Comparison of ENCODE assay signal across 8 cellular contexts in genomic region chr12:124392991-124393790, GRCh38.
DNase-seq lines count a peak whose midpoint lies in the region; ATAC-seq and TF ChIP-seq lines count a peak whose summit lies in the region.

No MANE protein-coding gene starts in this region.

- peaks cover 20% of the 10 kb centered on the region for H3K4me1 Mint-ChIP-seq in MCF 10A (ENCODE audit: insufficient read depth, unreplicated experiment)

- peaks cover 10% of the 10 kb centered on the region for H3K36me3 ChIP-seq in mammary epithelial cell (ENCODE audit: insufficient read depth, low read length)

- TF ChIP-seq CTCF in MCF 10A (IDR thresholded peaks at IDR 0.05; ENCODE audit: unreplicated experiment) (no peak), mammary epithelial cell (conservative IDR thresholded peaks at IDR 0.05 in 1 of 2, IDR thresholded peaks at IDR 0.05 in 1 of 2; ENCODE audit: extremely low read depth in 1 of 2, insufficient read depth in 1 of 2, low read depth in 1 of 2, low read length in 2 of 2) (no peak)

- H3K9me3 ChIP-seq in mammary epithelial cell (replicated peaks; ENCODE audit: insufficient read depth, low read length): no peaks in the 10 kb centered on the region

- H3K4me1 ChIP-seq in mammary epithelial cell (ENCODE audit: insufficient read depth, low read length): peaks cover 24% of the 10 kb centered on the region

- CTCF ChIA-PET in MCF 10A (lab: Yijun Ruan, JAX): interaction anchor here (0.6 to 1.4 kb wide), 4 partner anchors 9 to 185 kb away, joined by 3 to 4 read pairs (median 3); no protein-coding TSS in a partner anchor
- CTCF ChIA-PET in mammary epithelial cell (lab: Charles Lee; ENCODE audit: low non-redundant PET): no interaction called here

- H3K4me3 ChIP-seq in mammary epithelial cell (replicated peaks in 1 of 3; ENCODE audit: insufficient read depth in 1 of 3, low read depth in 2 of 3, low read length in 3 of 3): no peak overlapping the region

- no peak for ATAC-seq in HG03175 (IDR thresholded peaks at IDR 0.05; ENCODE audit: unreplicated experiment)

- dilution Hi-C loops in mammary epithelial cell (cut with HindIII; ENCODE audit: low sequenced_read_pairs): loop anchor here (10.0 kb wide), 2 partner anchors 102 to 342 kb away; no protein-coding TSS in a partner anchor

- WGBS in mammary epithelial cell (ENCODE audit: low coverage, missing lambda C conversion rate): 50% methylated on average over 5 of the region's 18 CpGs

- POLR2A ChIA-PET in MCF 10A (lab: Yijun Ruan, JAX): interaction anchor here (0.7 to 1.2 kb wide), 4 partner anchors 9 to 372 kb away, joined by 3 to 7 read pairs (median 3); no protein-coding TSS in a partner anchor

- H3K9me3 Mint-ChIP-seq in MCF 10A (ENCODE audit: unreplicated experiment): no peaks in the 10 kb centered on the region

- H3K27ac ChIP-seq in mammary epithelial cell (ENCODE audit: insufficient read depth, low read depth, low read length): no peak overlapping the region
- H3K27ac ChIP-seq in temporal lobe (ENCODE audit: low read depth, low read length): peak overlapping the region; percentile 90

- H4K20me1 ChIP-seq in mammary epithelial cell (ENCODE audit: insufficient read depth, low read length): no peaks in the 10 kb centered on the region

- no peak overlapping the region for H3K4me3 Mint-ChIP-seq in MCF 10A (ENCODE audit: unreplicated experiment)

- H3K27ac Mint-ChIP-seq in MCF 10A (ENCODE audit: low read depth, unreplicated experiment): no peak overlapping the region

- peak; percentile 92 for DNase-seq in MCF 10A (ENCODE audit: unreplicated experiment)
- DNase-seq in mammary epithelial cell: no peak
- DNase-seq in cerebellum (ENCODE audit: low spot score): peak; percentile 84
- peak; percentile 66 for DNase-seq in left kidney (ENCODE audit: low read depth, low spot score)
- no peak for DNase-seq in NCI-H146 (lab: John Stamatoyannopoulos, UW)
- no peak for DNase-seq in NCI-H748 treated with DMSO at 0.1 percent for 48 hours (lab: John Stamatoyannopoulos, UW)

- H2AFZ ChIP-seq in mammary epithelial cell (ENCODE audit: low read depth, low read length): no peak overlapping the region

- intact Hi-C loops in MCF 10A (cut with micrococcal nuclease) (no loop called here), mammary epithelial cell (cut with micrococcal nuclease) (no loop called here)

- H3K4me2 ChIP-seq in mammary epithelial cell (ENCODE audit: insufficient read depth, low read depth, low read length): no peak overlapping the region

- peaks cover 12% of the 10 kb centered on the region for H3K79me2 ChIP-seq in mammary epithelial cell (ENCODE audit: insufficient read depth, low read length)

- in situ Hi-C loops in mammary epithelial cell (cut with MboI; ENCODE audit: low sequenced_read_pairs in 2 of 2): no loop called here

- H3K36me3 Mint-ChIP-seq in MCF 10A (ENCODE audit: insufficient read depth, unreplicated experiment): peaks cover 53% of the 10 kb centered on the region

- BruUV-seq in MCF 10A (replicated peaks; lab: Mats Ljungman, UMichigan) (no TSS peak), mammary epithelial cell (replicated peaks; lab: Mats Ljungman, UMichigan) (no TSS peak)

- no peak overlapping the region for H3K9ac ChIP-seq in mammary epithelial cell (ENCODE audit: insufficient read depth, low read length)

- no peaks in the 10 kb centered on the region for H3K27me3 ChIP-seq in mammary epithelial cell (ENCODE audit: insufficient read depth, low read length)

- no peaks in the 10 kb centered on the region for H3K27me3 Mint-ChIP-seq in MCF 10A (ENCODE audit: insufficient read depth, unreplicated experiment)

Comparison
In these comparisons a context has a peak if more than half of its experiments do, and no peak if none do; other contexts are left out.
1. DNase-seq: peak in MCF 10A (single experiment), cerebellum (single experiment) and left kidney (single experiment); none in mammary epithelial cell (single experiment), NCI-H146 (single experiment) and NCI-H748 treated with DMSO at 0.1 percent for 48 hours (single experiment).